8 cellular contexts compared by ENCODE assay signal in the genomic region with DNA sequence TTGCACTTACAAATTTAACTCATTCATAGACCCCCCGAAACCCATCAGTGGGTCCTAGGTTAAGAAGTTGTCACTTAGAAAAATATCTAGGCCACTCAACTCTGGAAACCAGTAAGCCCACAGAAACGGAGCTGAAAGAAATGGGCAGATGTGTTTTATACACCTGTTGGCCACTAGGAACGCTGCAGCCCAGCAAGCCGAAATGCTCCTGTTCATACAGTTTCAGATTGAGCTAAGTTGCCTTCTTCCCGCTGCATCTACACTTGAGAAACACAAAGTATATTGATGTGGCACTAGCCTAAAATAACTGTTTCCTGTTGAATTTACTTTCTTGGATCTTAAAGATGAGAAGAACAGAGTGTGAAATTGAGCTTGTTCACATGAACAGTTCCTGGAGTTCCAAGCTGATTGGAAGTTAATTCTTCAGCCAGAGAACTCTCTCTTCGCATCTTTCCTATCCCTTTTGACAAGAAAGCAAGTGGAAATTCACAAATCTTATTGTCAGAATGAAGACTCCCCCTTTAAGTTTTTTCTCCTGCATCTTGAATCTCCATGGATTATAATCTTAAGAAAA.
DNase-seq lines count a peak whose midpoint lies in the region; ATAC-seq and TF ChIP-seq lines count a peak whose summit lies in the region.

No MANE protein-coding gene starts in this region.

- TF ChIP-seq CTCF in GM12865 (IDR thresholded peaks at IDR 0.05; ENCODE audit: insufficient read depth, low read depth, low read length, missing control alignments) (peak; percentile 72), brain (conservative IDR thresholded peaks at IDR 0.05) (peak; percentile 69 to 76), testis (IDR thresholded peaks at IDR 0.05) (peak in 2 of 3 experiments; percentile 53 to 56)

- peaks cover 0 to 3% (median 0%) of the 10 kb centered on the region in 5 experiments for H3K9me3 Mint-ChIP-seq in brain

- peak; percentile 75 for ATAC-seq in HG02610 (IDR thresholded peaks at IDR 0.05; ENCODE audit: unreplicated experiment)

- no peaks in the 10 kb centered on the region for H3K4me1 ChIP-seq in testis

- intact Hi-C loops in testis (cut with DNase I; ENCODE audit: low total_unique reads), result no loop called here

- H3K36me3 Mint-ChIP-seq in brain, result no peaks in the 10 kb centered on the region

- H3K4me1 Mint-ChIP-seq in brain, result no peaks in the 10 kb centered on the region

- H3K36me3 ChIP-seq in testis (ENCODE audit: low read depth, missing control alignments), result no peaks in the 10 kb centered on the region

- no peak overlapping the region for H3K27ac Mint-ChIP-seq in brain

- no peak overlapping the region for H3K4me3 Mint-ChIP-seq in brain

- H3K4me3 ChIP-seq in GM12865 (ENCODE audit: low read depth, low read length) (no peak overlapping the region), testis (no peak overlapping the region)

- TF ChIP-seq POLR2A in testis (IDR thresholded peaks at IDR 0.05), result no peak

- no peak overlapping the region for H3K27ac ChIP-seq in testis

- peak; percentile 40 for DNase-seq in AG08395 (ENCODE audit: low spot score)
- peak; percentile 54 for DNase-seq in GM12865 (ENCODE audit: low read depth)
- peak; percentile 18 for DNase-seq in NCI-H774 (lab: John Stamatoyannopoulos, UW)
- DNase-seq in kidney glomerular epithelial cell (lab: John Stamatoyannopoulos, UW), result peak; percentile 0
- DNase-seq in testis, result peak; percentile 37
- DNase-seq in DMS79 (lab: John Stamatoyannopoulos, UW), result no peak

- no peaks in the 10 kb centered on the region for H3K27me3 ChIP-seq in testis

- no peaks in the 10 kb centered on the region for H3K27me3 Mint-ChIP-seq in brain

- H3K9me3 ChIP-seq in testis, result no peaks in the 10 kb centered on the region

- 35 to 44% methylated on average over 6 of the region's 6 CpGs for WGBS in testis, 2 donors
